In the genomic region with DNA sequence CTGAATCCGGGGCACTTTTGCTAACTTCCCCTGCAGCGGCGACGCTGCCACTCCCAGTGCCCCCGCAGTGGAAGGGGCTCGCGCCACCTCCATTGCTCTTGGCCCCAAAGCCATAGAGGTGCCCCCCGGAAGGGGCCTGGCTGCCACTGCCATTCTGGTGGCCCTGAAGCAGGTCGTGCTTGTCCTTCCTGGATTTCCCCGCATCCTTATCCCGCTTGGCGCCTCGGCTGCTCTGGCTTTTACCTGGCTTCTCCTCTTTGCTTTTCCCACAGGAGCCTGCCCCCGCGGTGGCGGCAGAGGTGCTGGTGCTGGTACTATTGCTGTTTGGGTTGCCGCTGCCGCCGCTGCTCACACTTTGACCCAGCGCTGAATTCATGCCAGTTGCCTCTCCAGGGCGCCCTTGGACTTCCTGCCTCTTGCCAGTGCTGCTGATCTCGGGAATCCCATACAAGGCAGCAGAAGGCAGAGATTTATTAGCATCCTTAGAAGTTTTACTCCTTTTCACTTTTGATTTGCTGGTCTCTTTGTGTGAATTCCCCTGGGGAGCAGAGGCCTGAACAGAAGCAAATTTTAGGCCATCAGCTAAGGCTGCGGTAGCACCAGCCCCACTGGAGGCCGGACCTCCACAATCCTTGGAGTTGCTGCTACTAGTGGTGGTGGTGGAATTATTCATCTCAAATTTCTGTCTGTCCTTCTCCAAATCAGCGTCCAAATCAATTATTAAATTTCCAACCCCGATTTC, we compare ENCODE assay signal across 9 cellular contexts. TPM values are rescaled to one million over a fixed set of nuclear protein-coding genes. Genes with fewer than 3 reads are reported as not detected.
DNase-seq lines count a peak whose midpoint lies in the region; ATAC-seq and TF ChIP-seq lines count a peak whose summit lies in the region.
"Had no signal": no experiment of that assay in that cellular context is flagged by ENCODE, and none has a peak within 500 bp of the region (broad histone marks: within the 10 kb centered on the region; RNA-seq: fewer than 3 reads in every experiment).

No MANE protein-coding gene starts in this region.

- H3K9me3 Mint-ChIP-seq in glutamatergic neuron (ENCODE audit: unreplicated experiment), result peaks cover 39% of the 10 kb centered on the region

- peak overlapping the region; percentile 97 for H3K27ac ChIP-seq in OCI-LY7 (ENCODE audit: low read depth, low read length, poor library complexity, severe bottlenecking)

- peaks cover 30% of the 10 kb centered on the region for H3K4me1 ChIP-seq in OCI-LY7 (ENCODE audit: insufficient read depth, low read length, poor library complexity, severe bottlenecking)

- no peaks in the 10 kb centered on the region for H3K9me2 ChIP-seq in OCI-LY7 (ENCODE audit: insufficient read depth, low read length)

- peaks cover 81% of the 10 kb centered on the region for H3K79me2 ChIP-seq in OCI-LY7 (ENCODE audit: insufficient read depth, low read depth, low read length)

- ATAC-seq in HG03457 (IDR thresholded peaks at IDR 0.05; ENCODE audit: unreplicated experiment), result no peak
- no peak for ATAC-seq in HG03565 (IDR thresholded peaks at IDR 0.05; ENCODE audit: unreplicated experiment)

- no peaks in the 10 kb centered on the region for H3K9me3 ChIP-seq in OCI-LY7 (ENCODE audit: low read length)

- intact Hi-C loops in OCI-LY7 (cut with micrococcal nuclease; ENCODE audit: unreplicated experiment), result loop anchor here (1.0 to 10.0 kb wide), 7 partner anchors 220 to 1860 kb away; partner anchors contain the start of gene PHAX

- no peaks in the 10 kb centered on the region for H4K20me1 ChIP-seq in OCI-LY7 (ENCODE audit: insufficient read depth, low read length)

- peaks cover 15% of the 10 kb centered on the region for H3K4me1 Mint-ChIP-seq in glutamatergic neuron (ENCODE audit: low read depth, unreplicated experiment)

- DNase-seq in CD1c-positive myeloid dendritic cell (ENCODE audit: extremely low spot score) (peak; percentile 18), OCI-LY7 (ENCODE audit: low spot score) (peak; percentile 62), fibroblast of the aortic adventitia (ENCODE audit: low read depth) (no peak), nucleus accumbens (lab: John Stamatoyannopoulos, UW) (peak in 49 of 56 donors; percentile 15 to 87 (median 58)), glutamatergic neuron (no peak)
- DNase-seq in stimulated activated CD4-positive, alpha-beta T cell treated with anti-CD3 and anti-CD28 coated beads, Interleukin-2, amount 100 ng/mL, for 48 hours, result no peak

- no peak overlapping the region for H3K4me3 Mint-ChIP-seq in glutamatergic neuron (ENCODE audit: unreplicated experiment)

- no peaks in the 10 kb centered on the region for H3K36me3 Mint-ChIP-seq in glutamatergic neuron (ENCODE audit: unreplicated experiment)

- BruUV-seq in OCI-LY7 (replicated peaks; lab: Mats Ljungman, UMichigan), result TSS peak; percentile 47

- TF ChIP-seq CTCF in OCI-LY7 (conservative IDR thresholded peaks at IDR 0.05; ENCODE audit: low read length), result 0 out of 2 replicates have a peak, but pooled peaks have one; percentile 37
- no peak for TF ChIP-seq CTCF in fibroblast of the aortic adventitia (IDR thresholded peaks at IDR 0.05; ENCODE audit: insufficient read depth, low read length)
- TF ChIP-seq CTCF in glutamatergic neuron (IDR thresholded peaks at IDR 0.05; ENCODE audit: partially characterized antibody, unreplicated experiment), result no peak

- CTCF ChIA-PET in OCI-LY7 (lab: Charles Lee; ENCODE audit: unreplicated experiment), result interaction anchor here (0.6 kb wide), 1 partner anchor 666 kb away, joined by 3 read pairs; no protein-coding TSS in a partner anchor

- H3K27me3 Mint-ChIP-seq in glutamatergic neuron (ENCODE audit: unreplicated experiment), result peaks cover 27% of the 10 kb centered on the region

- POLR2A ChIA-PET in OCI-LY7 (lab: Charles Lee), result interaction anchor here (1.0 to 7.3 kb wide), 16 partner anchors 9 to 442 kb away, joined by 3 to 84 read pairs (median 7); no protein-coding TSS in a partner anchor

- no peaks in the 10 kb centered on the region for H3K36me3 ChIP-seq in OCI-LY7 (ENCODE audit: insufficient read depth, low read length)

- H3K27ac Mint-ChIP-seq in glutamatergic neuron (ENCODE audit: unreplicated experiment), result no peak overlapping the region

- peak overlapping the region; percentile 94 for H3K4me2 ChIP-seq in OCI-LY7 (ENCODE audit: low read length)

- peak overlapping the region; percentile 42; the same call in 1 of the 2 replicates for H2AFZ ChIP-seq in OCI-LY7 (ENCODE audit: low read length)

- H3K4me3 ChIP-seq in OCI-LY7 (ENCODE audit: low read depth, low read length, poor library complexity, severe bottlenecking) (peak overlapping the region; percentile 85), fibroblast of the aortic adventitia (ENCODE audit: low read depth, low read length) (peak overlapping the region; percentile 62)

RNA-seq across cellular contexts. Expression of gene ZNF608, which starts 2.1 kb away (rescaled TPM):
- total RNA-seq in OCI-LY7 (2014; rRNA removed; shearing (Covaris generic)), result 22.6 and 25.7 TPM in 2 replicates
- 58.8 and 61.4 TPM in 2 replicates for total RNA-seq in OCI-LY7 (2022)
- 20.4 and 30.3 TPM in 2 replicates for total RNA-seq in fibroblast of the aortic adventitia (ENCODE audit: low replicate concordance)
- 161 TPM for total RNA-seq in glutamatergic neuron (ENCODE audit: unreplicated experiment)
- total RNA-seq: T-helper 2 cell treated with Interferon-gamma antibody and Interleukin-4, amounts not matched to agents 100 ng/mL and 5 ng/mL, for 36 hours had no signal

Comparison
In these comparisons a context has a peak if more than half of its experiments do, and no peak if none do; other contexts are left out.
1. DNase-seq: peak in CD1c-positive myeloid dendritic cell (single experiment), OCI-LY7 (single experiment) and nucleus accumbens (49 of 56); none in fibroblast of the aortic adventitia (single experiment), glutamatergic neuron (single experiment) and stimulated activated CD4-positive, alpha-beta T cell treated with anti-CD3 and anti-CD28 coated beads, Interleukin-2, amount 100 ng/mL, for 48 hours (0 of 2).